ENCODE assay signal across 18 cellular contexts in genomic region chr1:88742546-88742945, GRCh38. TPM values are rescaled to one million over a fixed set of nuclear protein-coding genes. Genes with fewer than 3 reads are reported as not detected.
DNase-seq lines count a peak whose midpoint lies in the region; ATAC-seq and TF ChIP-seq lines count a peak whose summit lies in the region.
"Had no signal": no experiment of that assay in that cellular context is flagged by ENCODE, and none has a peak within 500 bp of the region (broad histone marks: within the 10 kb centered on the region; RNA-seq: fewer than 3 reads in every experiment).

No MANE protein-coding gene starts in this region.

- peaks cover 3% of the 10 kb centered on the region; the same call in 1 of the 2 replicates for H3K36me3 ChIP-seq in IMR-90 (ENCODE audit: control insufficient read depth, insufficient read depth, low read length)
- H3K36me3 ChIP-seq in tibial artery: peaks cover 0 to 5% (median 0%) of the 10 kb centered on the region in 3 donors
- H3K36me3 ChIP-seq in suprapubic skin: peaks cover 10% of the 10 kb centered on the region
- H3K36me3 ChIP-seq: BE2C had no signal

- in situ Hi-C loops in IMR-90 (cut with MboI; ENCODE audit: low sequenced_read_pairs): loop anchor here (10.0 kb wide), 1 partner anchor 132 kb away; no protein-coding TSS in a partner anchor

- peaks cover 22 to 34% of the 10 kb centered on the region in 2 experiments for H3K79me1 ChIP-seq in IMR-90 (ENCODE audit: low read depth in 1 of 2, low read length in 2 of 2)

- CTCF ChIA-PET in IMR-90 (lab: Yijun Ruan, JAX): no interaction called here
- CTCF ChIA-PET in CD4-positive, alpha-beta T cell (lab: Charles Lee): no interaction called here

- no TSS peak for BruUV-seq in IMR-90 (replicated peaks; lab: Mats Ljungman, UMichigan)

- H3K23ac ChIP-seq in IMR-90 (ENCODE audit: low read depth, low read length): no peak overlapping the region

- no peak overlapping the region for H3K56ac ChIP-seq in IMR-90 (ENCODE audit: extremely low read depth, insufficient read depth, low read length)

- H3K4me3 Mint-ChIP-seq in CD4-positive, alpha-beta T cell: no peak overlapping the region
- H3K4me3 Mint-ChIP-seq: CD4-positive, CD25-positive, alpha-beta regulatory T cell; HFFc6 had no signal

- no peak overlapping the region for H3K4me2 ChIP-seq in IMR-90 (ENCODE audit: low read depth, low read length)

- H2BK120ac ChIP-seq in IMR-90 (ENCODE audit: low read depth, low read length): no peak overlapping the region

- H3K27ac Mint-ChIP-seq in CD4-positive, alpha-beta T cell: no peak overlapping the region
- H3K27ac Mint-ChIP-seq: HFFc6 had no signal

- no peak overlapping the region for H2AFZ ChIP-seq in IMR-90 (replicated peaks; ENCODE audit: low read length, poor library complexity)

- no peak overlapping the region for H3K18ac ChIP-seq in IMR-90 (ENCODE audit: low read depth, low read length)

- no peaks in the 10 kb centered on the region for H3K27me3 Mint-ChIP-seq in CD4-positive, alpha-beta T cell
- H3K27me3 Mint-ChIP-seq: CD4-positive, CD25-positive, alpha-beta regulatory T cell had no signal

- H2BK15ac ChIP-seq in IMR-90 (ENCODE audit: low read depth, low read length): no peak overlapping the region

- no peak for TF ChIP-seq EP300 in suprapubic skin (IDR thresholded peaks at IDR 0.05)

- ATAC-seq in IMR-90 (ENCODE audit: low read depth): no peak
- ATAC-seq in CD4-positive, alpha-beta T cell (ENCODE audit: poor library complexity): no peak
- ATAC-seq: HCT116, HepG2 had no signal

- H2AK5ac ChIP-seq in IMR-90 (ENCODE audit: low read depth, low read length): no peak overlapping the region

- DNase-seq in IMR-90 (peak; percentile 26), cardiac fibroblast (ENCODE audit: low read depth in 2 of 2) (peak; percentile 32 to 39), fibroblast of the aortic adventitia (ENCODE audit: low read depth) (peak; percentile 37), tibial artery (no peak), suprapubic skin (ENCODE audit: low spot score in 2 of 2) (no peak), coronary artery (ENCODE audit: low spot score) (no peak)
- no peak for DNase-seq in CD4-positive, alpha-beta T cell
- DNase-seq: BE2C; C1 segment of cervical spinal cord; Caco-2; CD4-positive, CD25-positive, alpha-beta regulatory T cell; DMS79 treated with DMSO at 0.1 percent for 48 hours; GF-D8; GOT3; H7; HFFc6 had no signal

- no peak overlapping the region for H2BK20ac ChIP-seq in IMR-90 (ENCODE audit: low read depth, low read length)

- no peak overlapping the region for H2AK9ac ChIP-seq in IMR-90 (replicated peaks; ENCODE audit: low read depth, low read length, poor library complexity)

- H3K27ac ChIP-seq in IMR-90 (ENCODE audit: insufficient read depth, low read length) (no peak overlapping the region), tibial artery (peak overlapping the region; percentile 17 to 18), suprapubic skin (no peak overlapping the region), coronary artery (peak overlapping the region in 1 of 2 donors; percentile 30)
- H3K27ac ChIP-seq in CD4-positive, alpha-beta T cell (ENCODE audit: low read depth, low read length): no peak overlapping the region

- H4K8ac ChIP-seq in IMR-90 (ENCODE audit: low read depth in 2 of 2, low read length in 2 of 2): no peak overlapping the region

- POLR2A ChIA-PET in IMR-90 (lab: Charles Lee; ENCODE audit: unreplicated experiment): no interaction called here
- POLR2A ChIA-PET in CD4-positive, alpha-beta T cell (lab: Charles Lee): no interaction called here

- peaks cover under 1% of the 10 kb centered on the region; the same call in 1 of the 2 replicates for H3K4me1 ChIP-seq in IMR-90 (ENCODE audit: control insufficient read depth, insufficient read depth, low read length)
- peaks cover 0 to 9% (median 1%) of the 10 kb centered on the region in 4 donors for H3K4me1 ChIP-seq in tibial artery
- peaks cover 4% of the 10 kb centered on the region for H3K4me1 ChIP-seq in suprapubic skin
- H3K4me1 ChIP-seq: BE2C, Caco-2 had no signal

- intact Hi-C loops in IMR-90 (cut with micrococcal nuclease) (no loop called here), tibial artery (cut with DNase I; ENCODE audit: low total_unique reads) (no loop called here)
- intact Hi-C loops in CD4-positive, alpha-beta T cell (cut with DNase I, micrococcal nuclease): no loop called here

- H3K9me3 ChIP-seq in IMR-90 (ENCODE audit: control insufficient read depth, insufficient read depth, low read length): no peaks in the 10 kb centered on the region
- H3K9me3 ChIP-seq in tibial artery: no peaks in the 10 kb centered on the region
- no peaks in the 10 kb centered on the region for H3K9me3 ChIP-seq in suprapubic skin
- no peaks in the 10 kb centered on the region for H3K9me3 ChIP-seq in CD4-positive, alpha-beta T cell (ENCODE audit: control insufficient read depth, low read length)
- H3K9me3 ChIP-seq: BE2C, Caco-2 had no signal

- no peak overlapping the region for H3K9ac ChIP-seq in IMR-90 (ENCODE audit: low read depth, low read length)

- dilution Hi-C loops in IMR-90 (cut with HindIII; ENCODE audit: low sequenced_read_pairs, unreplicated experiment): no loop called here

- no peak overlapping the region for H2BK5ac ChIP-seq in IMR-90 (ENCODE audit: low read depth, low read length, poor library complexity, severe bottlenecking)

- TF ChIP-seq POLR2A in IMR-90 (IDR thresholded peaks at IDR 0.05; ENCODE audit: low read depth, low read length): no peak
- no peak for TF ChIP-seq POLR2A in suprapubic skin (IDR thresholded peaks at IDR 0.05)

- peaks cover 10% of the 10 kb centered on the region for H4K20me1 ChIP-seq in IMR-90 (ENCODE audit: insufficient read depth, low read length)

- peaks cover 80% of the 10 kb centered on the region for H3K36me3 Mint-ChIP-seq in CD4-positive, alpha-beta T cell (ENCODE audit: low read depth)

- no peak overlapping the region for H4K91ac ChIP-seq in IMR-90 (ENCODE audit: insufficient read depth, low read depth, low read length)

- H3K27me3 ChIP-seq in IMR-90 (ENCODE audit: control insufficient read depth, insufficient read depth, low read length) (no peaks in the 10 kb centered on the region), tibial artery (no peaks in the 10 kb centered on the region), suprapubic skin (no peaks in the 10 kb centered on the region)
- H3K27me3 ChIP-seq in CD4-positive, alpha-beta T cell (ENCODE audit: control insufficient read depth, insufficient read depth, low read length): no peaks in the 10 kb centered on the region
- H3K27me3 ChIP-seq: BE2C had no signal

- TF ChIP-seq CTCF in IMR-90 (conservative IDR thresholded peaks at IDR 0.05; ENCODE audit: low read depth, low read length) (no peak), cardiac fibroblast (IDR thresholded peaks at IDR 0.05; ENCODE audit: low read depth, low read length) (no peak), fibroblast of the aortic adventitia (IDR thresholded peaks at IDR 0.05; ENCODE audit: insufficient read depth, low read length) (no peak), tibial artery (IDR thresholded peaks at IDR 0.05) (no peak), suprapubic skin (IDR thresholded peaks at IDR 0.05) (no peak), coronary artery (IDR thresholded peaks at IDR 0.05) (no peak)
- no peak for TF ChIP-seq CTCF in CD4-positive, alpha-beta T cell (IDR thresholded peaks at IDR 0.05)

- H3K14ac ChIP-seq in IMR-90 (replicated peaks; ENCODE audit: low read depth, low read length): no peak overlapping the region

- no peak overlapping the region for H4K5ac ChIP-seq in IMR-90 (ENCODE audit: low read depth, low read length)

- H3K4me3 ChIP-seq in IMR-90 (ENCODE audit: insufficient read depth, low read depth, low read length): no peak overlapping the region
- no peak overlapping the region for H3K4me3 ChIP-seq in cardiac fibroblast (replicated peaks in 1 of 2; ENCODE audit: low read depth in 2 of 2, low read length in 2 of 2)
- H3K4me3 ChIP-seq in fibroblast of the aortic adventitia (ENCODE audit: low read depth, low read length): no peak overlapping the region
- H3K4me3 ChIP-seq in tibial artery: no peak overlapping the region
- H3K4me3 ChIP-seq in suprapubic skin: no peak overlapping the region
- H3K4me3 ChIP-seq in coronary artery: no peak overlapping the region

- peaks cover 19% of the 10 kb centered on the region for H3K4me1 Mint-ChIP-seq in CD4-positive, alpha-beta T cell (ENCODE audit: low read depth)

- no peak for TF ChIP-seq RAD21 in IMR-90 (IDR thresholded peaks at IDR 0.05; ENCODE audit: low read length)

- no peaks in the 10 kb centered on the region for H3K9me3 Mint-ChIP-seq in CD4-positive, alpha-beta T cell
- H3K9me3 Mint-ChIP-seq: HFFc6 had no signal

- WGBS in IMR-90 (ENCODE audit: extremely low coverage in 2 of 2, insufficient read length in 1 of 2), 2 experiments: 43% methylated on average over 2 of the region's 6 CpGs; no CpG with 5 or more reads in 1 of the 2 experiments
- WGBS in suprapubic skin: 80% methylated on average over 6 of the region's 6 CpGs

- H3K9me1 ChIP-seq in IMR-90 (ENCODE audit: insufficient read depth, low read length): peaks cover under 1% of the 10 kb centered on the region; the same call in 1 of the 2 replicates

- H3K4ac ChIP-seq in IMR-90 (ENCODE audit: low read depth, low read length): no peak overlapping the region

TF ChIP-seq in IMR-90, 13 proteins besides CTCF, POLR2A, EP300 and RAD21 (continues in another document):
- no peak for TF ChIP-seq MAFK (IDR thresholded peaks at IDR 0.05; ENCODE audit: low read depth, low read length)
- TF ChIP-seq BHLHE40 (IDR thresholded peaks at IDR 0.05; ENCODE audit: low read depth, low read length): no peak
- TF ChIP-seq RFX5 (IDR thresholded peaks at IDR 0.05; ENCODE audit: low read depth, low read length): no peak
- no peak for TF ChIP-seq NFE2L2 (IDR thresholded peaks at IDR 0.05; ENCODE audit: low read depth, low read length)
- TF ChIP-seq, protein P1, sequence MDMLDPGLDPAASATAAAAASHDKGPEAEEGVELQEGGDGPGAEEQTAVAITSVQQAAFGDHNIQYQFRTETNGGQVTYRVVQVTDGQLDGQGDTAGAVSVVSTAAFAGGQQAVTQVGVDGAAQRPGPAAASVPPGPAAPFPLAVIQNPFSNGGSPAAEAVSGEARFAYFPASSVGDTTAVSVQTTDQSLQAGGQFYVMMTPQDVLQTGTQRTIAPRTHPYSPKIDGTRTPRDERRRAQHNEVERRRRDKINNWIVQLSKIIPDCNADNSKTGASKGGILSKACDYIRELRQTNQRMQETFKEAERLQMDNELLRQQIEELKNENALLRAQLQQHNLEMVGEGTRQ (IDR thresholded peaks at IDR 0.05; ENCODE audit: low read depth, low read length): no peak

RNA-seq across cellular contexts. Expression of gene PKN2, which starts 58.5 kb away (rescaled TPM):
- total RNA-seq in IMR-90 (2012; rRNA removed): 22.2 and 40.8 TPM in 2 replicates
- polyA plus RNA-seq in IMR-90 (2012; rRNA removed): 9.9 and 12.7 TPM in 2 replicates
- polyA plus RNA-seq in IMR-90 (2012; cell fraction: cytosol; rRNA removed): 1.1 and 1.4 TPM in 2 replicates
- polyA plus RNA-seq in IMR-90 (2012; cell fraction: nucleus; rRNA removed; ENCODE audit: low replicate concordance): 2.8 and 30.9 TPM in 2 replicates
- total RNA-seq in fibroblast of the aortic adventitia (ENCODE audit: low replicate concordance): 40.1 and 58.8 TPM in 2 replicates
- 10 to 100 TPM; 17.7 to 68.2 (median 33.6) TPM for total RNA-seq in suprapubic skin
- 10 to 100 TPM; 38.8 to 41.4 TPM for total RNA-seq in CD4-positive, alpha-beta T cell

Comparison
In these comparisons a context has a peak if more than half of its experiments do, and no peak if none do; other contexts are left out.
1. DNase-seq: peak in IMR-90 (single experiment), cardiac fibroblast (2 of 2) and fibroblast of the aortic adventitia (single experiment); none in tibial artery (0 of 2), suprapubic skin (0 of 2), CD4-positive, alpha-beta T cell (0 of 10) and coronary artery (single experiment).
2. H3K27ac ChIP-seq: peak in tibial artery (2 of 2); none in IMR-90 (single experiment), suprapubic skin (single experiment) and CD4-positive, alpha-beta T cell (single experiment).